ENCODE assay signal across 7 cellular contexts in the genomic region with DNA sequence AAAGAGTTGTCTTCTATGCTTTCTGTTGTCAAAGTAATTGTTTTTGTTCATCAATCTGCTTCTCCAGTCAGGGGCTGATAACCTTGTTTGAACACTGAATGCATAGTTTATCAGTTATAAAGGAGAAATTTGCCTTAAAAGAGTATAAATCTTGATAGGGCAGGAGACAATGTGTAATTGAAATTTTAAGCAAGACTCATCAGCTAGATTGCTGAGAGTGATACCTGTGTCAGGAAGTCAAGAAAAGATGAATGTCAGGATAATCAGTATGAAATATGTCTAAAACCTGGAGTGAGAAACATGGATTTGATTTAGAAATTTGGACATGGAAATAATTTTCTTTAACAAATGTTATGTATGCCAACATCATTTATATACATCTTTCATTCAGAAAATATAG.
"Had no signal": no experiment of that assay in that cellular context is flagged by ENCODE, and none has a peak within 500 bp of the region (broad histone marks: within the 10 kb centered on the region; RNA-seq: fewer than 3 reads in every experiment).

No MANE protein-coding gene starts in this region.

- ATAC-seq: GM12878 had no signal

- H3K4me3 ChIP-seq: GM12878 had no signal

- FAIRE-seq: GM12878, GM12891, GM12892, GM18507, GM19239 had no signal

- DNase-seq: GDM1, GF-D8 had no signal
